ENCODE assay signal across 1 cellular context in genomic region chr1:117967900-117968299, GRCh38.
TF ChIP-seq lines count a peak whose summit lies in the region.

No MANE protein-coding gene starts in this region.

TF ChIP-seq in IMR-90, 13 proteins besides CTCF, POLR2A, EP300 and RAD21:
- TF ChIP-seq CHD1 (IDR thresholded peaks at IDR 0.05; ENCODE audit: low read depth, low read length): no peak
- TF ChIP-seq FOS (IDR thresholded peaks at IDR 0.05; ENCODE audit: low read depth, low read length): no peak
- no peak for TF ChIP-seq BHLHE40 (IDR thresholded peaks at IDR 0.05; ENCODE audit: low read depth, low read length)
- TF ChIP-seq RCOR1 (IDR thresholded peaks at IDR 0.05; ENCODE audit: insufficient replicate concordance, low read length): no peak
- TF ChIP-seq CEBPB (IDR thresholded peaks at IDR 0.05; ENCODE audit: low read depth, low read length): no peak
- TF ChIP-seq SMC3 (IDR thresholded peaks at IDR 0.05; ENCODE audit: low read depth, low read length): no peak
- TF ChIP-seq ELK1 (IDR thresholded peaks at IDR 0.05; ENCODE audit: borderline replicate concordance, low read depth, low read length): no peak
- no peak for TF ChIP-seq MXI1 (IDR thresholded peaks at IDR 0.05; ENCODE audit: borderline replicate concordance, low read depth, low read length)
- TF ChIP-seq USF2 (IDR thresholded peaks at IDR 0.05; ENCODE audit: low read depth, low read length): no peak
- no peak for TF ChIP-seq MAFK (IDR thresholded peaks at IDR 0.05; ENCODE audit: low read depth, low read length)
- no peak for TF ChIP-seq NFE2L2 (IDR thresholded peaks at IDR 0.05; ENCODE audit: low read depth, low read length)
- TF ChIP-seq RFX5 (IDR thresholded peaks at IDR 0.05; ENCODE audit: low read depth, low read length): no peak
- TF ChIP-seq MAZ (IDR thresholded peaks at IDR 0.05; ENCODE audit: borderline replicate concordance, low read depth, low read length): no peak
TF ChIP-seq in IMR-90: peak in this region for 0.
